31 cellular contexts compared by ENCODE assay signal in genomic region chr22:47914481-47915097, GRCh38.
"Had no signal": no experiment of that assay in that cellular context is flagged by ENCODE, and none has a peak within 500 bp of the region (broad histone marks: within the 10 kb centered on the region; RNA-seq: fewer than 3 reads in every experiment).

No MANE protein-coding gene starts in this region.

- H3K36me3 Mint-ChIP-seq: activated naive CD4-positive, alpha-beta T cell treated with anti-CD3 and anti-CD28 coated beads, Interleukin-2, amount 10 ng/mL, durations not matched to agents 7 days and 5 days; activated naive CD8-positive, alpha-beta T cell treated with anti-CD3 and anti-CD28 coated beads, Interleukin-2, amount 10 ng/mL, durations not matched to agents 7 days and 5 days; brain had no signal

- H3K4me1 ChIP-seq: ascending aorta, gastrocnemius medialis, vagina had no signal

- H3K9me3 ChIP-seq: gastrocnemius medialis, neutrophil, thoracic aorta, vagina had no signal

- H3K27ac Mint-ChIP-seq: activated CD4-positive, alpha-beta memory T cell treated with anti-CD3 and anti-CD28 coated beads, Interleukin-2, amount 10 ng/mL, durations not matched to agents 7 days and 5 days; activated CD4-positive, alpha-beta T cell treated with anti-CD3 and anti-CD28 coated beads, Interleukin-2, amount 10 ng/mL, durations not matched to agents 24 days and 14 days; activated naive CD4-positive, alpha-beta T cell treated with anti-CD3 and anti-CD28 coated beads, Interleukin-2, amount 10 ng/mL, durations not matched to agents 7 days and 5 days; activated naive CD8-positive, alpha-beta T cell treated with anti-CD3 and anti-CD28 coated beads, Interleukin-2, amount 10 ng/mL, durations not matched to agents 7 days and 5 days; activated T-cell treated with anti-CD3 and anti-CD28 coated beads, Interleukin-2, amount 50 U/mL, for 24 hours; brain; nephron; progenitor cell of endocrine pancreas had no signal

- H3K9me3 Mint-ChIP-seq: activated CD4-positive, alpha-beta T cell treated with anti-CD3 and anti-CD28 coated beads, Interleukin-2, amount 10 ng/mL, durations not matched to agents 24 days and 14 days had no signal

- H3K4me3 ChIP-seq: ascending aorta, cardiac muscle cell, coronary artery, dorsolateral prefrontal cortex, gastrocnemius medialis, ovary, skin epidermis, thoracic aorta, vagina had no signal

- H3K27ac ChIP-seq: ascending aorta, cardiac muscle cell, coronary artery, dorsolateral prefrontal cortex, gastrocnemius medialis, neutrophil, ovary, skin epidermis, thoracic aorta, vagina had no signal

- H3K27me3 ChIP-seq: ascending aorta, cardiac muscle cell, gastrocnemius medialis, neutrophil, ovary, vagina had no signal

- H3K27me3 Mint-ChIP-seq: activated CD4-positive, alpha-beta T cell treated with anti-CD3 and anti-CD28 coated beads, Interleukin-2, amount 10 ng/mL, durations not matched to agents 24 days and 14 days; activated T-cell treated with anti-CD3 and anti-CD28 coated beads, Interleukin-2, amount 50 U/mL, for 24 hours; progenitor cell of endocrine pancreas had no signal

- DNase-seq: activated CD4-positive, alpha-beta memory T cell treated with anti-CD3 and anti-CD28 coated beads, Interleukin-2, amount 10 ng/mL, durations not matched to agents 7 days and 5 days; activated CD4-positive, CD25-positive, alpha-beta regulatory T cell treated with anti-CD3 and anti-CD28 coated beads, Interleukin-2, amount 50 U/mL, for 72 hours; activated CD8-positive, alpha-beta memory T cell treated with anti-CD3 and anti-CD28 coated beads, Interleukin-2, amount 50 U/mL, for 48 hours; activated gamma-delta T cell; activated naive CD4-positive, alpha-beta T cell treated with anti-CD3 and anti-CD28 coated beads, Interleukin-2, amount 10 ng/mL, durations not matched to agents 7 days and 5 days; activated naive CD8-positive, alpha-beta T cell treated with anti-CD3 and anti-CD28 coated beads, Interleukin-2, amount 10 ng/mL, durations not matched to agents 7 days and 5 days; activated T-cell treated with anti-CD3 and anti-CD28 coated beads, Interleukin-2, amount 50 U/mL, for 24 hours; dorsolateral prefrontal cortex; effector memory CD4-positive, alpha-beta T cell; gastrocnemius medialis; glutamatergic neuron; islet precursor cell; left cardiac atrium; mammary epithelial cell; ovary; stimulated activated CD4-positive, alpha-beta T cell treated with anti-CD3 and anti-CD28 coated beads, Interleukin-12 subunit alpha, Interleukin-12 subunit beta, amount 100 ng/mL, for 4 hours; stimulated activated CD4-positive, alpha-beta T cell treated with anti-CD3 and anti-CD28 coated beads, Interleukin-4, amount 100 ng/mL, for 1 hour; stimulated activated naive CD8-positive, alpha-beta T cell treated with anti-CD3 and anti-CD28 coated beads, Interleukin-15, Interleukin-2, amounts not matched to agents 100 U/mL and 50 U/mL, for 24 hours; T1000; trophoblast cell had no signal

- H3K36me3 ChIP-seq: ascending aorta, cardiac muscle cell, gastrocnemius medialis, neutrophil, ovary, thoracic aorta, vagina had no signal

- H3K4me3 Mint-ChIP-seq: activated CD4-positive, alpha-beta memory T cell treated with anti-CD3 and anti-CD28 coated beads, Interleukin-2, amount 10 ng/mL, durations not matched to agents 7 days and 5 days; activated CD4-positive, alpha-beta T cell treated with anti-CD3 and anti-CD28 coated beads, Interleukin-2, amount 10 ng/mL, durations not matched to agents 24 days and 14 days; activated naive CD4-positive, alpha-beta T cell treated with anti-CD3 and anti-CD28 coated beads, Interleukin-2, amount 10 ng/mL, durations not matched to agents 7 days and 5 days; activated naive CD8-positive, alpha-beta T cell treated with anti-CD3 and anti-CD28 coated beads, Interleukin-2, amount 10 ng/mL, durations not matched to agents 7 days and 5 days; activated T-cell treated with anti-CD3 and anti-CD28 coated beads, Interleukin-2, amount 50 U/mL, for 24 hours; brain; nephron had no signal
